ENCODE assay signal across 1 cellular context in the genomic region with DNA sequence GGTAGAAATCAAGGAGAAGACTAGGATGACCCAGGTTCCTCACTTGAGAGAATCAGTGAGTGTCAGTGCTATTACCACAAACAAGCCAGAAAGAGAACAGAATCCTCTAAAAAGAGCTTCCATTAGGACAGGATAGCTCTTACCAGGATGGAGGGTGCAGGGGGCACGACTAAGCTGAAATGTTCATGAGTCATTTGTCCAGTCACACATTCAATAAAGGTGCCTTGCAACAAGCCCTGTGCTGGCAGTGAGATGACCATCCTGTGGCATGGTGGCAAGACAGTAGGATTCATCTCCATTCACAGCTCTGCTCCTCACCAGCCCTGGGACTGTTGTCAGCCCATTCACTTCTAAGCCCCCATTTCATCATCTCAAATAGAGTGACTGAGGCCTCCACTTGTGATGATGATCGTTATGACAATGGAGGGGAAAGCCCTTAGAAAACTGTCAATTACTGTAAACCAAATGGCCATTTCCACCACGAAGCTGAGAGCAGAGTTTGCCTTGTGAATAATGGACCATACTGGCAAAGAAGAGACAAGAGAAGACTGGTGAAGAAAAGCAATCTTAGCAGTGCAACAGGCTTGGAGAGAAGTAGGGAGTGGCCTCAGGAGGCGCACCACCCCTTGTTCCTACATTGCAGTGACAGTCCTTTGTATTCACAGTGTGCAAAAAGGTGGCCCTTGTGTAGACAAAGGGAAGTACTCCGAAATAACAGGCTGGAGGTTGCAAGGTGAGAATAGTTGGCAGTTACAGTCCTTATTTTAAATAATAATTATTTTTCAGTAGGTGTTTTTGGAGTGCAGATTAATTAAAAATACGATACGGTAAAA.
TF ChIP-seq lines count a peak whose summit lies in the region.

No MANE protein-coding gene starts in this region.

TF ChIP-seq in H1, 55 proteins besides CTCF, POLR2A, EP300 and RAD21:
- TF ChIP-seq BACH1 (IDR thresholded peaks at IDR 0.05; ENCODE audit: low read length): no peak
- TF ChIP-seq CREB1 (IDR thresholded peaks at IDR 0.05): no peak
- no peak for TF ChIP-seq TAF7 (optimal IDR thresholded peaks at IDR 0.05; ENCODE audit: borderline replicate concordance, low read depth, low read length)
- TF ChIP-seq, protein P1, sequence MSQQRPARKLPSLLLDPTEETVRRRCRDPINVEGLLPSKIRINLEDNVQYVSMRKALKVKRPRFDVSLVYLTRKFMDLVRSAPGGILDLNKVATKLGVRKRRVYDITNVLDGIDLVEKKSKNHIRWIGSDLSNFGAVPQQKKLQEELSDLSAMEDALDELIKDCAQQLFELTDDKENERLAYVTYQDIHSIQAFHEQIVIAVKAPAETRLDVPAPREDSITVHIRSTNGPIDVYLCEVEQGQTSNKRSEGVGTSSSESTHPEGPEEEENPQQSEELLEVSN (IDR thresholded peaks at IDR 0.05): no peak
- no peak for TF ChIP-seq GABPA (IDR thresholded peaks at IDR 0.05; ENCODE audit: borderline replicate concordance, insufficient read depth, low read length)
- TF ChIP-seq RFX5 (IDR thresholded peaks at IDR 0.05; ENCODE audit: borderline replicate concordance, low read depth, low read length): no peak
- TF ChIP-seq HDAC2 (IDR thresholded peaks at IDR 0.05; ENCODE audit: borderline replicate concordance in 1 of 2, low read depth in 2 of 2, low read length in 2 of 2): no peak
- no peak for TF ChIP-seq KDM5A (IDR thresholded peaks at IDR 0.05; ENCODE audit: low read length)
- no peak for TF ChIP-seq CEBPB (IDR thresholded peaks at IDR 0.05; ENCODE audit: low read depth, low read length)
TF ChIP-seq in H1: peak in this region for 0.
